Comparison of ENCODE assay signal across 8 cellular contexts in the genomic region with DNA sequence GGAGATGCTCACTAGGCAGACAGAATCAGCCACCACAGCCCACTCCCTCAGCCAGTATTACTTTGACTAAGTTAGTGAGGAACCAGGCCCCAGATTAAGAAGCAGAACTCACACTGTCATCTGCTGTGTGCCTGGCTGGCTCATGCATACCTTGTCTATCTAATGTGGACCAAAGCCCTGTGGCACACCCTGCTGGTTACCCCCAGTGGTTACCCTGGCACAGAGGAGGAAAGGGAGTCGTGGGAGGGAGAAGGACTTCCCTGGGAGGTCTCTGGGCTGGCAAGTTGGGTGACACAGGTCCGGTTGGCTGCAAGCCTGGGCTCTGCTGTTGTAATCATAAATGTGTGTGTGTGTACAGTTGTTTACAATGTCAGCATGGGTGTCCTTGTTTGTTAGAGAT. TPM values are rescaled to one million over a fixed set of nuclear protein-coding genes. Genes with fewer than 3 reads are reported as not detected.
A peak's percentile ranks its signal among the peaks of the same experiment; 100 is the strongest.
DNase-seq lines count a peak whose midpoint lies in the region; ATAC-seq and TF ChIP-seq lines count a peak whose summit lies in the region.

No MANE protein-coding gene starts in this region.

- H3K79me1 ChIP-seq in H9 (ENCODE audit: insufficient read depth, low read depth, low read length, poor library complexity, severe bottlenecking): no peaks in the 10 kb centered on the region

- TF ChIP-seq CTCF in H9 (conservative IDR thresholded peaks at IDR 0.05): peak; percentile 28; the same call in 1 of the 3 replicates
- no peak for TF ChIP-seq CTCF in Panc1 (IDR thresholded peaks at IDR 0.05)

- H3K9me3 Mint-ChIP-seq in CD4-positive, alpha-beta memory T cell: peaks cover 0 to 2% (median 0%) of the 10 kb centered on the region in 8 donors
- H3K9me3 Mint-ChIP-seq in H9: peaks cover under 1 to 11% of the 10 kb centered on the region in 2 experiments; a peak in 3 of 5 replicates

- no peak overlapping the region for H3K4ac ChIP-seq in H9 (ENCODE audit: low read depth, low read length)

- peak; percentile 81 for ATAC-seq in Panc1
- no peak for ATAC-seq in HG03439 (IDR thresholded peaks at IDR 0.05; ENCODE audit: unreplicated experiment)
- ATAC-seq in HG03196 (IDR thresholded peaks at IDR 0.05; ENCODE audit: unreplicated experiment): no peak

- peak overlapping the region in 7 of 8 donors; percentile 34 to 86 (median 75) for H3K4me3 Mint-ChIP-seq in CD4-positive, alpha-beta memory T cell
- no peak overlapping the region; a peak in 1 of 5 replicates for H3K4me3 Mint-ChIP-seq in H9

- H2BK15ac ChIP-seq in H9 (ENCODE audit: low read depth, low read length): no peak overlapping the region

- no peak overlapping the region for H2BK5ac ChIP-seq in H9 (ENCODE audit: insufficient read length, low read length)

- CTCF ChIA-PET in CD4-positive, alpha-beta memory T cell (lab: Charles Lee; ENCODE audit: partially characterized antibody): interaction anchor here (1.4 to 2.8 kb wide), 6 partner anchors 19 to 152 kb away, joined by 6 to 19 read pairs (median 10); no protein-coding TSS in a partner anchor
- CTCF ChIA-PET in Panc1 (lab: Charles Lee): no interaction called here

- H4K20me1 ChIP-seq in H9 (ENCODE audit: control insufficient read depth, insufficient read depth, insufficient read length): no peaks in the 10 kb centered on the region

- no peak overlapping the region for H3T11ph ChIP-seq in H9 (ENCODE audit: low read length)

- H2BK12ac ChIP-seq in H9 (ENCODE audit: insufficient read length, low read depth, low read length): no peak overlapping the region

- POLR2A ChIA-PET in CD4-positive, alpha-beta memory T cell (lab: Charles Lee; ENCODE audit: partially characterized antibody): interaction anchor here (0.9 to 1.6 kb wide), 10 partner anchors 10 to 71 kb away, joined by 3 to 5 read pairs (median 4); no protein-coding TSS in a partner anchor
- POLR2A ChIA-PET in Panc1 (lab: Charles Lee): no interaction called here

- H4K5ac ChIP-seq in H9 (ENCODE audit: insufficient read length, low read depth, low read length): no peak overlapping the region

- intact Hi-C loops in CD4-positive, alpha-beta memory T cell (cut with micrococcal nuclease): loop anchor here (1.0 to 10.0 kb wide), 2 partner anchors 86 to 155 kb away; no protein-coding TSS in a partner anchor
- intact Hi-C loops in Panc1 (cut with micrococcal nuclease; ENCODE audit: unreplicated experiment): no loop called here

- H2AK5ac ChIP-seq in H9 (ENCODE audit: insufficient read length, low read length): no peak overlapping the region

- WGBS in H9 (ENCODE audit: extremely low coverage, insufficient read length, low lambda C conversion rate): no CpG with 5 or more reads among the region's 2 CpGs

- H3K4me2 ChIP-seq in H9 (ENCODE audit: insufficient read depth, insufficient read length, low read length): no peak overlapping the region

- H3K56ac ChIP-seq in H9 (ENCODE audit: insufficient read length, low read depth, low read length): no peak overlapping the region

- BruUV-seq in Panc1 (replicated peaks; lab: Mats Ljungman, UMichigan): no TSS peak

- no peak overlapping the region for H4K91ac ChIP-seq in H9 (ENCODE audit: insufficient read length, low read depth, low read length)

- H3K4me3 ChIP-seq in CD4-positive, alpha-beta memory T cell (ENCODE audit: low read length in 2 of 2): no peak overlapping the region
- no peak overlapping the region for H3K4me3 ChIP-seq in Panc1 (ENCODE audit: low read depth in 2 of 2, low read length in 2 of 2)

- peaks cover 44 to 79% (median 67%) of the 10 kb centered on the region in 4 donors for H3K4me1 Mint-ChIP-seq in CD4-positive, alpha-beta memory T cell
- H3K4me1 Mint-ChIP-seq in H9: peaks cover 18% of the 10 kb centered on the region in 2 experiments

- no peak overlapping the region for H2BK20ac ChIP-seq in H9 (ENCODE audit: low read depth, low read length, poor library complexity, severe bottlenecking)

- H3K36me3 ChIP-seq in CD4-positive, alpha-beta memory T cell (ENCODE audit: insufficient read depth, low read length): no peaks in the 10 kb centered on the region
- no peaks in the 10 kb centered on the region for H3K36me3 ChIP-seq in Panc1 (ENCODE audit: control insufficient read depth, insufficient read depth, low read length)

- no peaks in the 10 kb centered on the region for H3K27me3 ChIP-seq in CD4-positive, alpha-beta memory T cell (ENCODE audit: insufficient read depth, low read length)
- H3K27me3 ChIP-seq in H9 (ENCODE audit: insufficient read depth, low read length): no peaks in the 10 kb centered on the region
- H3K27me3 ChIP-seq in Panc1 (ENCODE audit: control insufficient read depth, insufficient read depth, low read length): no peaks in the 10 kb centered on the region; the same call in 1 of the 2 replicates

- DNase-seq in CD4-positive, alpha-beta memory T cell: peak in 3 of 5 donors; percentile 22 to 58 (median 36)
- DNase-seq in H9 (no peak), Panc1 (ENCODE audit: low read depth, low spot score) (no peak), amniotic epithelial cell (ENCODE audit: low read depth) (peak; percentile 14), midbrain (lab: John Stamatoyannopoulos, UW) (peak; percentile 26), NCI-H187 (lab: John Stamatoyannopoulos, UW) (no peak)

- in situ Hi-C loops in Panc1 (cut with HindIII; ENCODE audit: low pct_unique_long_range_greater_than_20kb, low sequenced_read_pairs): no loop called here

- H3K4me1 ChIP-seq in CD4-positive, alpha-beta memory T cell (ENCODE audit: insufficient read depth, low read length): peaks cover 71% of the 10 kb centered on the region
- H3K4me1 ChIP-seq in H9 (ENCODE audit: insufficient read depth, low read length) (peaks cover 5% of the 10 kb centered on the region; the same call in 1 of the 2 replicates), Panc1 (ENCODE audit: control insufficient read depth, insufficient read depth, low read length) (no peaks in the 10 kb centered on the region)

- no peak overlapping the region for H3K23ac ChIP-seq in H9 (ENCODE audit: insufficient read length, low read depth, low read length)

- H2BK120ac ChIP-seq in H9 (ENCODE audit: low read depth, low read length, poor library complexity, severe bottlenecking): no peak overlapping the region

- peak overlapping the region; percentile 19 for H3K27ac ChIP-seq in CD4-positive, alpha-beta memory T cell (ENCODE audit: low read depth, low read length)
- H3K27ac ChIP-seq in H9 (ENCODE audit: insufficient read length, low read depth, low read length) (no peak overlapping the region), Panc1 (ENCODE audit: low read length) (no peak overlapping the region)

- H3K9ac ChIP-seq in H9 (ENCODE audit: extremely low read depth, insufficient read length, low read length): no peak overlapping the region

- H3K27me3 Mint-ChIP-seq in CD4-positive, alpha-beta memory T cell: no peaks in the 10 kb centered on the region
- H3K27me3 Mint-ChIP-seq in H9 (ENCODE audit: low read depth): peaks cover 1% of the 10 kb centered on the region; the same call in 1 of the 2 replicates

- H3K27ac Mint-ChIP-seq in CD4-positive, alpha-beta memory T cell: peak overlapping the region; percentile 65 to 96 (median 87)
- H3K27ac Mint-ChIP-seq in H9: peak overlapping the region in 2 of 3 experiments; percentile 40 to 71; a peak in 3 of 7 replicates

- no peaks in the 10 kb centered on the region for H3K79me2 ChIP-seq in H9 (ENCODE audit: insufficient read depth, low read length)

- H3K14ac ChIP-seq in H9 (ENCODE audit: insufficient read depth, low read length): no peak overlapping the region

- no peak overlapping the region for H4K8ac ChIP-seq in H9 (replicated peaks; ENCODE audit: insufficient read length, low read depth, low read length)

- no peak overlapping the region for H3K18ac ChIP-seq in H9 (ENCODE audit: insufficient read length, low read depth, low read length)

- peaks cover under 1 to 18% of the 10 kb centered on the region in 2 donors for H3K36me3 Mint-ChIP-seq in CD4-positive, alpha-beta memory T cell
- H3K36me3 Mint-ChIP-seq in H9 (ENCODE audit: insufficient read depth in 1 of 3, low read depth in 3 of 3): peaks cover 0 to 9% (median under 1%) of the 10 kb centered on the region in 3 experiments; a peak in 3 of 7 replicates

- H2AFZ ChIP-seq in H9 (ENCODE audit: low read length): no peak overlapping the region

- no peaks in the 10 kb centered on the region for H3K9me3 ChIP-seq in CD4-positive, alpha-beta memory T cell (ENCODE audit: control insufficient read depth in 1 of 2, low read length in 2 of 2)
- H3K9me3 ChIP-seq in H9 (ENCODE audit: control insufficient read depth, low read depth, low read length): no peaks in the 10 kb centered on the region
- H3K9me3 ChIP-seq in Panc1 (ENCODE audit: control insufficient read depth, insufficient read depth, low read depth, low read length): no peaks in the 10 kb centered on the region

- H3K23me2 ChIP-seq in H9 (ENCODE audit: insufficient read length, low read depth, low read length, poor library complexity, severe bottlenecking): no peaks in the 10 kb centered on the region

RNA-seq across cellular contexts. Expression of a gene that starts 7.5 kb away (rescaled TPM):
- total RNA-seq in CD4-positive, alpha-beta memory T cell: under 1 TPM; 0.17 TPM
- polyA plus RNA-seq in CD4-positive, alpha-beta memory T cell: not detected
- 0.07 TPM in 1 of 2 replicates, not detected in the other for total RNA-seq in H9 (2021)
- 0.10 TPM for total RNA-seq in Panc1 (2021; ENCODE audit: unreplicated experiment)
- not detected for polyA plus RNA-seq in Panc1 (2012; ENCODE audit: insufficient read length)

Comparison
In these comparisons a context has a peak if more than half of its experiments do, and no peak if none do; other contexts are left out.
1. DNase-seq: peak in CD4-positive, alpha-beta memory T cell (3 of 5), amniotic epithelial cell (single experiment) and midbrain (single experiment); none in H9 (single experiment), Panc1 (single experiment) and NCI-H187 (0 of 2).
2. H3K4me3 Mint-ChIP-seq: peak in CD4-positive, alpha-beta memory T cell (7 of 8); none in H9 (0 of 2).